15 cellular contexts compared by ENCODE assay signal in the genomic region with DNA sequence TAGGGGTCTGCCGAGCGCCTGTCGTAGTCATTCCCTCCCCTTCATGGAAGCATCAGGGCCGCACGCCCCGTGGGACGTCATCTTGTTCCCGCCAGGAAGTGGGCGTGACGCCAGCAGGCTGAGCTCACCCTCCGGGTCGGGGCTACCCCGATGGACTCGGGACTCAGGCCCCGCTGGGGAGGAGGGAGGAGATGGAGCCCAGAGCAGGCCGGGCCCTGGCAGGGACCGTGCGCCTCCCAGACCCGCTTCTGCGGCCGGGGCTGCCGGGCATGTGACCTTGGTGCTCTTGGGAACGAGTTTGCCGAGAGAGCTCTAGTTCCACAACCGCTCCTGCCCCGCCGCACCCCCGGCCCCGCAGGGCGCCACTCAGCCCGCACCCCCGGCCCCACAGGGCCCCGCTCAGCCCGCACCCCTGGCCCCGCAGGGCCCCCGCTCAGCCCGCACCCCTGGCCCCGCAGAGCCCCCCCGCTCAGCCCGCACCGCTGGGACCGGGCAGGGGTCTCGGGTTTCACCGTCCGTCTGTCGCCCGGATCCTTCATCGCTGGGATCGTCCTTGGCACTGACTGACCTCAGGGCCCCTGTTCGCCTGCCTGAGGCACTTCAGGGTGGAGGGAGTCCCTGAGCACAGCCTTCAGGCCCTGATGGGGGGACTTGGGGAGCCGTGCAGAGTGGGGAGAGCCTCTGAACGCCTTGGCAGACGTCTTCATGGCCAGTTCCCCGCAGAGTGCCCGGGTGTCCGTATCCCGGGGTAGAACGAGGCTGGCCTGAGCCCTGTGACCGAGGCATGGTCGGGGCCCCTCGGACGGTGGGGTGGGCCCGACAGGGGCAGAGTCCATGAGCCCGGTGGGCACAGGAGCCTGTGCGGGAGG. TPM values are rescaled to one million over a fixed set of nuclear protein-coding genes. Genes with fewer than 3 reads are reported as not detected.
A peak's percentile ranks its signal among the peaks of the same experiment; 100 is the strongest.
DNase-seq lines count a peak whose midpoint lies in the region; ATAC-seq and TF ChIP-seq lines count a peak whose summit lies in the region.
"Had no signal": no experiment of that assay in that cellular context is flagged by ENCODE, and none has a peak within 500 bp of the region (broad histone marks: within the 10 kb centered on the region; RNA-seq: fewer than 3 reads in every experiment).

No MANE protein-coding gene starts in this region.

- no peaks in the 10 kb centered on the region for H3K9me3 ChIP-seq in A673 (ENCODE audit: low read depth, low read length, poor library complexity, severe bottlenecking)
- H3K9me3 ChIP-seq in heart right ventricle: no peaks in the 10 kb centered on the region
- H3K9me3 ChIP-seq in ascending aorta: no peaks in the 10 kb centered on the region

- POLR2A ChIA-PET in A673 (lab: Charles Lee; ENCODE audit: low non-redundant PET): interaction anchor here (0.5 to 0.6 kb wide), 2 partner anchors 10 to 519 kb away, joined by 9 to 10 read pairs; partner anchors contain the start of gene JPT2

- ATAC-seq in heart right ventricle (peak; percentile 18 to 73 (median 40)), HG03439 (IDR thresholded peaks at IDR 0.05; ENCODE audit: unreplicated experiment) (no peak)
- ATAC-seq: activated naive CD4-positive, alpha-beta T cell treated with anti-CD3 and anti-CD28 coated beads, Interleukin-2, amount 50 U/mL, for 72 hours; GM12878 had no signal

- TF ChIP-seq CTCF in A673 (conservative IDR thresholded peaks at IDR 0.05; ENCODE audit: low read depth, low read length) (no peak), heart right ventricle (IDR thresholded peaks at IDR 0.05) (no peak), ascending aorta (IDR thresholded peaks at IDR 0.05) (no peak)

- intact Hi-C loops in A673 (cut with micrococcal nuclease; ENCODE audit: unreplicated experiment) (no loop called here), heart right ventricle (cut with DNase I) (no loop called here), posterior vena cava (cut with DNase I) (no loop called here), ascending aorta (cut with DNase I) (loop anchor here (2.0 kb wide), 1 partner anchor 24 kb away; no protein-coding TSS in a partner anchor)

- peak overlapping the region; percentile 57 for H3K27ac ChIP-seq in A673 (ENCODE audit: low read depth, low read length, poor library complexity, severe bottlenecking)
- peak overlapping the region in 8 of 10 donors; percentile 14 to 82 (median 68) for H3K27ac ChIP-seq in heart right ventricle
- H3K27ac ChIP-seq in ascending aorta: peak overlapping the region in 1 of 2 donors; percentile 37

- no peak overlapping the region for H3K4me3 ChIP-seq in A673 (ENCODE audit: low read depth, low read length, poor library complexity, severe bottlenecking)
- peak overlapping the region in 1 of 10 donors; percentile 17 for H3K4me3 ChIP-seq in heart right ventricle
- H3K4me3 ChIP-seq in ascending aorta: peak overlapping the region in 1 of 2 donors; percentile 10
- H3K4me3 ChIP-seq: GM12878 had no signal

- H3K4me1 ChIP-seq in A673 (ENCODE audit: insufficient read depth, low read length, poor library complexity, severe bottlenecking) (peaks cover 52% of the 10 kb centered on the region), heart right ventricle (peaks cover 0 to 43% (median 17%) of the 10 kb centered on the region in 9 donors), ascending aorta (peaks cover 15 to 22% of the 10 kb centered on the region in 2 donors)

- BruUV-seq in A673 (replicated peaks; lab: Mats Ljungman, UMichigan): no TSS peak

- H3K27me3 ChIP-seq in A673 (replicated peaks; ENCODE audit: insufficient read depth, low read depth, low read length, poor library complexity) (no peaks in the 10 kb centered on the region), heart right ventricle (peaks cover 6 to 82% (median 59%) of the 10 kb centered on the region in 7 donors), ascending aorta (peaks cover 12% of the 10 kb centered on the region)

- H3K36me3 ChIP-seq in A673 (ENCODE audit: insufficient read depth, low read length, poor library complexity, severe bottlenecking) (no peaks in the 10 kb centered on the region), heart right ventricle (no peaks in the 10 kb centered on the region), ascending aorta (no peaks in the 10 kb centered on the region)

- WGBS in heart right ventricle, 2 donors: 43 to 45% methylated on average over 53 to 65 of the region's 65 CpGs

- DNase-seq in A673 (ENCODE audit: low spot score): peak; percentile 56
- peak; percentile 29 for DNase-seq in NCI-H69 (lab: John Stamatoyannopoulos, UW)
- DNase-seq in heart right ventricle: peak; percentile 76 to 84
- DNase-seq in posterior vena cava (ENCODE audit: low spot score): peak; percentile 90
- DNase-seq in islet precursor cell: no peak
- DNase-seq in ascending aorta (ENCODE audit: low spot score in 2 of 2): no peak
- DNase-seq in NCI-H2227 treated with DMSO at 0.1 percent for 48 hours (lab: John Stamatoyannopoulos, UW): no peak
- DNase-seq: DMS53; immature natural killer cell; MV-4-11; NCI-H526 treated with DMSO at 0.1 percent for 48 hours; stimulated activated CD4-positive, alpha-beta T cell treated with anti-CD3 and anti-CD28 coated beads, Interleukin-12 subunit alpha, Interleukin-12 subunit beta, amount 100 ng/mL, for 4 hours had no signal

- CTCF ChIA-PET in A673 (lab: Charles Lee): no interaction called here

RNA-seq across cellular contexts. Expression of gene CACNA1H, which starts 5.8 kb away (rescaled TPM):
- 19.7 and 25.0 TPM in 2 replicates for total RNA-seq in A673 (2021)
- 1 to 10 TPM; 1.7 to 6.0 (median 2.2) TPM for total RNA-seq in heart right ventricle
- 1 to 10 TPM; 7.1 to 8.7 TPM for polyA plus RNA-seq in heart right ventricle
- total RNA-seq in posterior vena cava: 10 to 100 TPM; 67.3 to 79.2 TPM
- total RNA-seq in ascending aorta: 57.5 TPM

Comparison
In these comparisons a context has a peak if more than half of its experiments do, and no peak if none do; other contexts are left out.
1. DNase-seq: peak in A673 (single experiment), NCI-H69 (single experiment), heart right ventricle (2 of 2) and posterior vena cava (single experiment); none in islet precursor cell (single experiment), ascending aorta (0 of 2) and NCI-H2227 treated with DMSO at 0.1 percent for 48 hours (single experiment).